Comparison of ENCODE assay signal across 8 cellular contexts in genomic region chr14:21383848-21384493, GRCh38. TPM values are rescaled to one million over a fixed set of nuclear protein-coding genes. Genes with fewer than 3 reads are reported as not detected.
DNase-seq lines count a peak whose midpoint lies in the region; ATAC-seq, FAIRE-seq and TF ChIP-seq lines count a peak whose summit lies in the region.

Gene SUPT16H (minus strand): TSS chr14:21384019. CDS start chr14:21383927, 92 bp downstream.

- H3K36me3 ChIP-seq in WERI-Rb-1 (peaks cover 65% of the 10 kb centered on the region), mammary epithelial cell (ENCODE audit: insufficient read depth, low read length) (peaks cover 9% of the 10 kb centered on the region), iPS-20b (ENCODE audit: insufficient read depth, low read depth, low read length) (peaks cover 49% of the 10 kb centered on the region), small intestine (ENCODE audit: control insufficient read depth in 2 of 2, insufficient read depth in 2 of 2, low read length in 2 of 2) (peaks cover 0 to 2% of the 10 kb centered on the region in 2 donors)

- FAIRE-seq in small intestine (lab: Jason Lieb, UNC) = no peak

- peak within 1 kb of the TSS; percentile 91 for H2AFZ ChIP-seq in mammary epithelial cell (ENCODE audit: low read depth, low read length)

- H3K4me3 ChIP-seq in WERI-Rb-1 (ENCODE audit: low read depth, low read length) (peak within 1 kb of the TSS; percentile 95), mammary epithelial cell (replicated peaks in 1 of 3; ENCODE audit: insufficient read depth in 1 of 3, low read depth in 2 of 3, low read length in 3 of 3) (peak within 1 kb of the TSS; percentile 78 to 96 (median 79)), iPS-20b (ENCODE audit: low read length) (peak within 1 kb of the TSS; percentile 87), small intestine (ENCODE audit: low read depth in 1 of 2, low read length in 2 of 2) (peak within 1 kb of the TSS; percentile 59 to 64)

- H3K79me2 ChIP-seq in mammary epithelial cell (ENCODE audit: insufficient read depth, low read length) = peaks cover 48% of the 10 kb centered on the region

- DNase-seq in ACHN = peak; percentile 96
- DNase-seq in NCI-H2227 (lab: John Stamatoyannopoulos, UW; ENCODE audit: unreplicated experiment) = peak; percentile 98
- DNase-seq in WERI-Rb-1 = peak; percentile 98
- DNase-seq in mammary epithelial cell = peak; percentile 91
- DNase-seq in small intestine = peak; percentile 97

- intact Hi-C loops in mammary epithelial cell (cut with micrococcal nuclease) = loop anchor here (1.0 to 5.0 kb wide), 3 partner anchors 72 to 115 kb away; partner anchors contain the start of genes CHD8, HNRNPC, RAB2B and TOX4

- H3K4me1 ChIP-seq in mammary epithelial cell (ENCODE audit: insufficient read depth, low read length) (peaks cover 8% of the 10 kb centered on the region), iPS-20b (ENCODE audit: insufficient read depth, low read length) (peaks cover 10% of the 10 kb centered on the region; the same call in 1 of the 2 replicates), small intestine (ENCODE audit: control insufficient read depth in 2 of 2, insufficient read depth in 1 of 2, low read depth in 1 of 2, low read length in 1 of 2) (no peaks in the 10 kb centered on the region)

- H3K27me3 ChIP-seq in WERI-Rb-1 (ENCODE audit: insufficient read depth, low read depth, severe bottlenecking) (no peaks in the 10 kb centered on the region), mammary epithelial cell (ENCODE audit: insufficient read depth, low read length) (no peaks in the 10 kb centered on the region), iPS-20b (ENCODE audit: insufficient read depth, low read length) (no peaks in the 10 kb centered on the region), small intestine (ENCODE audit: control insufficient read depth in 2 of 2, insufficient read depth in 2 of 2, low read length in 2 of 2) (no peaks in the 10 kb centered on the region)

- TSS peak; percentile 80 for BruUV-seq in mammary epithelial cell (replicated peaks; lab: Mats Ljungman, UMichigan)

- H4K20me1 ChIP-seq in mammary epithelial cell (ENCODE audit: insufficient read depth, low read length) = no peaks in the 10 kb centered on the region

- dilution Hi-C loops in mammary epithelial cell (cut with HindIII; ENCODE audit: low sequenced_read_pairs) = no loop called here

- in situ Hi-C loops in ACHN (cut with HindIII; ENCODE audit: low pct_ligation_motif_present, low pct_unique_long_range_greater_than_20kb, low sequenced_read_pairs) (no loop called here), mammary epithelial cell (cut with MboI; ENCODE audit: low sequenced_read_pairs in 2 of 2) (no loop called here)

- CTCF ChIA-PET in mammary epithelial cell (lab: Charles Lee; ENCODE audit: low non-redundant PET) = no interaction called here

- 3% methylated on average over 23 of the region's 54 CpGs for WGBS in mammary epithelial cell (ENCODE audit: low coverage, missing lambda C conversion rate)
- 0% methylated on average over 54 of the region's 54 CpGs for WGBS in small intestine, 3 donors

- H3K27ac ChIP-seq in WERI-Rb-1 = peak within 1 kb of the TSS; percentile 95
- peak within 1 kb of the TSS; percentile 96 for H3K27ac ChIP-seq in mammary epithelial cell (ENCODE audit: insufficient read depth, low read depth, low read length)
- peak within 1 kb of the TSS; percentile 75 for H3K27ac ChIP-seq in iPS-20b (ENCODE audit: low read length)
- H3K27ac ChIP-seq in small intestine (ENCODE audit: low read depth in 1 of 2, low read length in 1 of 2) = peak within 1 kb of the TSS; percentile 44 to 86

- H3K4me2 ChIP-seq in mammary epithelial cell (ENCODE audit: insufficient read depth, low read depth, low read length) = peak within 1 kb of the TSS; percentile 82

- no peak for TF ChIP-seq CTCF in WERI-Rb-1 (IDR thresholded peaks at IDR 0.05; ENCODE audit: low read depth, low read length)
- no peak for TF ChIP-seq CTCF in mammary epithelial cell (conservative IDR thresholded peaks at IDR 0.05 in 1 of 2, IDR thresholded peaks at IDR 0.05 in 1 of 2; ENCODE audit: extremely low read depth in 1 of 2, insufficient read depth in 1 of 2, low read depth in 1 of 2, low read length in 2 of 2)

- H3K9ac ChIP-seq in mammary epithelial cell (ENCODE audit: insufficient read depth, low read length) (peak within 1 kb of the TSS; percentile 99), iPS-20b (ENCODE audit: low read depth, low read length) (peak within 1 kb of the TSS; percentile 99)

- ATAC-seq in GM18873 (IDR thresholded peaks at IDR 0.05; ENCODE audit: low FRiP score, unreplicated experiment) (peak; percentile 79), HG03139 (IDR thresholded peaks at IDR 0.05; ENCODE audit: unreplicated experiment) (peak; percentile 84)

- H3K9me3 ChIP-seq in WERI-Rb-1 (ENCODE audit: severe bottlenecking) = no peaks in the 10 kb centered on the region
- H3K9me3 ChIP-seq in mammary epithelial cell (replicated peaks; ENCODE audit: insufficient read depth, low read length) = no peaks in the 10 kb centered on the region
- H3K9me3 ChIP-seq in iPS-20b (ENCODE audit: insufficient read depth, low read depth, low read length) = no peaks in the 10 kb centered on the region
- no peaks in the 10 kb centered on the region for H3K9me3 ChIP-seq in small intestine (ENCODE audit: control insufficient read depth, low read depth)

RNA-seq across cellular contexts. Expression of gene SUPT16H, which starts in this region (rescaled TPM):
- 10 to 100 TPM; 58.3 to 87.2 TPM for total RNA-seq in mammary epithelial cell
- 58.0 TPM for polyA plus RNA-seq in mammary epithelial cell
- polyA minus RNA-seq in mammary epithelial cell = 140 TPM
- 10 to 100 TPM; 27.7 to 60.3 (median 33.0) TPM for polyA plus RNA-seq in small intestine

Comparison
In these comparisons a context has a peak if more than half of its experiments do, and no peak if none do; other contexts are left out.
1. Peak in every context shown above with its lines: DNase-seq, ATAC-seq, H3K4me3 ChIP-seq and H3K27ac ChIP-seq.